9 cellular contexts compared by ENCODE assay signal in the genomic region with DNA sequence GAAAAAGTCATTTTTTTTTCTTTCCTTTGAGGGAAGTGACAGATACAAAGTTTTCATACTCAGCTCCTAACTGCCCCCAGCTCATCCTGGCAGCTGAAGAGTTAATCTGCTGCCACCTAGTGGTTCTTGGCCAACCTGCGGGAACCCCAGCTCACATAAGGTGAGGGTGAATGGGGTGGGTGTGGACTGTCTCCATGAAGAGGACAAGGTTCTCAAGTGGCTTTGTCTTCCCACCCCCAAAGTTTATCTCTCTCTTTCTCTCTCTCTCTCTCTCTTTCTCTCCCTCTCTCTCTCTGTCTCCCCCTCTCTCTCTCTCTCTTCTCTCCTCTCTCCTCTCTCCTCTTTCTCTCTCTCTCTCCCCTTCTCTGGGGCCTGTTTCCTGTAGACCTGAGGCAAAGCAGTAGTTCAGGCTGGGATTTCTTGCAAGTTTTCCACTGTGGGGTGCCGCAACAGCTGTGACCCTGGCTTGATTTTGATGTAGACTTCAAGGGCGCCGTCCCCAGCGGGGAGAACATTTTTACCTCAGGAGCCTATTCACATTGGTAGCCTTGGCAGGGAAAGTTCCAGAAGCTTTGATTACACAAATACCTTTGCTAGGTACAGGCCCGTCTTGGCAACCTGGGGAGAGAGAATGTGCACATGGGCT.
A peak's percentile ranks its signal among the peaks of the same experiment; 100 is the strongest.
DNase-seq lines count a peak whose midpoint lies in the region; ATAC-seq, FAIRE-seq and TF ChIP-seq lines count a peak whose summit lies in the region.
"Had no signal": no experiment of that assay in that cellular context is flagged by ENCODE, and none has a peak within 500 bp of the region (broad histone marks: within the 10 kb centered on the region; RNA-seq: fewer than 3 reads in every experiment).

No MANE protein-coding gene starts in this region.

- ATAC-seq in GM19452 (IDR thresholded peaks at IDR 0.05; ENCODE audit: unreplicated experiment): peak; percentile 95
- peak; percentile 96 for ATAC-seq in HG03565 (IDR thresholded peaks at IDR 0.05; ENCODE audit: unreplicated experiment)
- ATAC-seq in upper lobe of left lung (ENCODE audit: low FRiP score in 2 of 2): peak in 1 of 2 donors; percentile 61

- no peak overlapping the region for H3K27ac ChIP-seq in CD8-positive, alpha-beta memory T cell (ENCODE audit: low read depth, low read length)
- H3K27ac ChIP-seq in endothelial cell of umbilical vein (ENCODE audit: insufficient read depth, low read depth, low read length): no peak overlapping the region
- no peak overlapping the region for H3K27ac ChIP-seq in upper lobe of left lung

- CTCF ChIA-PET in CD8-positive, alpha-beta memory T cell (lab: Charles Lee): interaction anchor here (0.6 to 2.0 kb wide), 5 partner anchors 8 to 610 kb away, joined by 3 to 9 read pairs (median 4); no protein-coding TSS in a partner anchor
- CTCF ChIA-PET in activated CD4-positive, alpha-beta memory T cell treated with anti-CD3 and anti-CD28 coated beads for 36 hours (lab: Charles Lee): interaction anchor here (0.6 to 3.6 kb wide), 44 partner anchors 9 to 1624 kb away, joined by 3 to 37 read pairs (median 3); no protein-coding TSS in a partner anchor
- CTCF ChIA-PET in endothelial cell of umbilical vein (lab: Charles Lee): interaction anchor here (0.6 to 5.7 kb wide), 66 partner anchors 9 to 1624 kb away, joined by 3 to 110 read pairs (median 4); partner anchors contain the start of gene NFIA

- H3K4me3 ChIP-seq in CD8-positive, alpha-beta memory T cell (ENCODE audit: low read length): no peak overlapping the region
- H3K4me3 ChIP-seq in endothelial cell of umbilical vein (replicated peaks in 1 of 3; ENCODE audit: insufficient read depth in 1 of 3, low read depth in 1 of 3, low read length in 3 of 3) (no peak overlapping the region), upper lobe of left lung (no peak overlapping the region)

- H3K4me1 Mint-ChIP-seq in CD8-positive, alpha-beta memory T cell: no peaks in the 10 kb centered on the region
- no peaks in the 10 kb centered on the region for H3K4me1 Mint-ChIP-seq in activated CD4-positive, alpha-beta memory T cell treated with anti-CD3 and anti-CD28 coated beads for 36 hours (ENCODE audit: low read depth)
- H3K4me1 Mint-ChIP-seq in nephron: peaks cover 25% of the 10 kb centered on the region

- H3K79me2 ChIP-seq in endothelial cell of umbilical vein (ENCODE audit: control insufficient read depth, insufficient read depth, low read length): no peaks in the 10 kb centered on the region

- BruUV-seq in endothelial cell of umbilical vein (replicated peaks; lab: Mats Ljungman, UMichigan): no TSS peak

- H3K9me1 ChIP-seq in endothelial cell of umbilical vein (replicated peaks; ENCODE audit: control insufficient read depth, extremely low read depth, insufficient read depth, low read length): no peaks in the 10 kb centered on the region

- FAIRE-seq in endothelial cell of umbilical vein (lab: Jason Lieb, UNC): peak; percentile 91
- FAIRE-seq: TTC549 had no signal

- no peaks in the 10 kb centered on the region for H4K20me1 ChIP-seq in endothelial cell of umbilical vein (replicated peaks; ENCODE audit: control insufficient read depth, extremely low read depth, insufficient read depth, low read length)

- H3K27me3 ChIP-seq in CD8-positive, alpha-beta memory T cell (ENCODE audit: insufficient read depth, low read length, poor library complexity, severe bottlenecking): peaks cover 5% of the 10 kb centered on the region
- H3K27me3 ChIP-seq in endothelial cell of umbilical vein (ENCODE audit: control insufficient read depth in 2 of 2, insufficient read depth in 2 of 2, low read length in 2 of 2): peaks cover 0 to 2% of the 10 kb centered on the region in 2 experiments
- H3K27me3 ChIP-seq in upper lobe of left lung: no peaks in the 10 kb centered on the region

- TF ChIP-seq POLR2A in endothelial cell of umbilical vein (IDR thresholded peaks at IDR 0.05; ENCODE audit: low read depth, low read length) (no peak), upper lobe of left lung (IDR thresholded peaks at IDR 0.05) (no peak)

- TF ChIP-seq CTCF in endothelial cell of umbilical vein (IDR thresholded peaks at IDR 0.05; ENCODE audit: extremely low read depth in 1 of 2, insufficient read depth in 1 of 2, low read depth in 1 of 2, low read length in 2 of 2) (peak; percentile 83 to 86), nephron (IDR thresholded peaks at IDR 0.05; ENCODE audit: unreplicated experiment in 3 of 3) (peak; percentile 64 to 85 (median 75)), upper lobe of left lung (IDR thresholded peaks at IDR 0.05) (peak in 5 of 6 experiments; percentile 45 to 56 (median 50))

- no peaks in the 10 kb centered on the region for H3K4me1 ChIP-seq in CD8-positive, alpha-beta memory T cell (ENCODE audit: insufficient read depth, low read length)
- H3K4me1 ChIP-seq in endothelial cell of umbilical vein (ENCODE audit: control insufficient read depth, extremely low read depth, insufficient read depth, low read length): no peaks in the 10 kb centered on the region
- no peaks in the 10 kb centered on the region for H3K4me1 ChIP-seq in upper lobe of left lung

- POLR2A ChIA-PET in CD8-positive, alpha-beta memory T cell (lab: Charles Lee): no interaction called here
- POLR2A ChIA-PET in activated CD4-positive, alpha-beta memory T cell treated with anti-CD3 and anti-CD28 coated beads for 36 hours (lab: Charles Lee): no interaction called here
- POLR2A ChIA-PET in endothelial cell of umbilical vein (lab: Charles Lee): interaction anchor here (0.5 to 1.1 kb wide), 2 partner anchors 610 to 741 kb away, joined by 4 to 5 read pairs; no protein-coding TSS in a partner anchor

- no peak overlapping the region for H3K27ac Mint-ChIP-seq in CD8-positive, alpha-beta memory T cell
- H3K27ac Mint-ChIP-seq in activated CD4-positive, alpha-beta memory T cell treated with anti-CD3 and anti-CD28 coated beads for 36 hours: no peak overlapping the region
- peak overlapping the region; percentile 66 to 88 (median 77) for H3K27ac Mint-ChIP-seq in nephron

- H3K9ac ChIP-seq in endothelial cell of umbilical vein (replicated peaks; ENCODE audit: extremely low read depth, insufficient read depth, low read length): no peak overlapping the region

- no peak for TF ChIP-seq EP300 in upper lobe of left lung (IDR thresholded peaks at IDR 0.05)

- H3K9me3 ChIP-seq in CD8-positive, alpha-beta memory T cell (ENCODE audit: low read length): no peaks in the 10 kb centered on the region
- H3K9me3 ChIP-seq in endothelial cell of umbilical vein (replicated peaks; ENCODE audit: control insufficient read depth, insufficient read depth, low read length) (no peaks in the 10 kb centered on the region), upper lobe of left lung (no peaks in the 10 kb centered on the region)

- no peaks in the 10 kb centered on the region for H3K36me3 ChIP-seq in CD8-positive, alpha-beta memory T cell (ENCODE audit: insufficient read depth, low read length)
- H3K36me3 ChIP-seq in endothelial cell of umbilical vein (ENCODE audit: control insufficient read depth in 2 of 2, extremely low read depth in 1 of 2, insufficient read depth in 2 of 2, low read length in 2 of 2) (no peaks in the 10 kb centered on the region), upper lobe of left lung (no peaks in the 10 kb centered on the region)

- WGBS in upper lobe of left lung, 2 donors: 55 to 56% methylated on average over 6 of the region's 6 CpGs

- DNase-seq in CD8-positive, alpha-beta memory T cell: peak; percentile 4 to 55 (median 10)
- peak; percentile 51 for DNase-seq in NCI-H748 treated with DMSO at 0.1 percent for 48 hours (lab: John Stamatoyannopoulos, UW)
- peak; percentile 79 for DNase-seq in activated CD4-positive, alpha-beta memory T cell treated with anti-CD3 and anti-CD28 coated beads for 36 hours
- DNase-seq in endothelial cell of umbilical vein (ENCODE audit: low read depth, low spot score): peak; percentile 69
- DNase-seq in upper lobe of left lung: peak in 1 of 2 donors; percentile 44

- no peaks in the 10 kb centered on the region for H3K36me3 Mint-ChIP-seq in CD8-positive, alpha-beta memory T cell
- H3K36me3 Mint-ChIP-seq in activated CD4-positive, alpha-beta memory T cell treated with anti-CD3 and anti-CD28 coated beads for 36 hours: no peaks in the 10 kb centered on the region
- no peaks in the 10 kb centered on the region for H3K36me3 Mint-ChIP-seq in nephron (ENCODE audit: low read depth)

- intact Hi-C loops in activated CD4-positive, alpha-beta memory T cell treated with anti-CD3 and anti-CD28 coated beads for 36 hours (cut with micrococcal nuclease): loop anchor here (2.0 to 5.0 kb wide), 4 partner anchors 263 to 742 kb away; no protein-coding TSS in a partner anchor
- intact Hi-C loops in endothelial cell of umbilical vein (cut with micrococcal nuclease): loop anchor here (1.0 to 10.0 kb wide), 13 partner anchors 52 to 1614 kb away; no protein-coding TSS in a partner anchor

- no peak overlapping the region for H3K4me3 Mint-ChIP-seq in CD8-positive, alpha-beta memory T cell
- H3K4me3 Mint-ChIP-seq in activated CD4-positive, alpha-beta memory T cell treated with anti-CD3 and anti-CD28 coated beads for 36 hours: no peak overlapping the region
- no peak overlapping the region for H3K4me3 Mint-ChIP-seq in nephron

- H3K27me3 Mint-ChIP-seq in CD8-positive, alpha-beta memory T cell: peaks cover 12 to 22% of the 10 kb centered on the region in 2 donors
- peaks cover 6% of the 10 kb centered on the region for H3K27me3 Mint-ChIP-seq in activated CD4-positive, alpha-beta memory T cell treated with anti-CD3 and anti-CD28 coated beads for 36 hours
- peaks cover 7% of the 10 kb centered on the region for H3K27me3 Mint-ChIP-seq in nephron (ENCODE audit: low read depth)

- no peak overlapping the region for H3K4me2 ChIP-seq in endothelial cell of umbilical vein (ENCODE audit: insufficient read depth, low read length)

- dilution Hi-C loops in endothelial cell of umbilical vein (cut with MboI; ENCODE audit: extremely low pct_ligation_motif_present, low sequenced_read_pairs): no loop called here

- no peaks in the 10 kb centered on the region for H3K9me3 Mint-ChIP-seq in CD8-positive, alpha-beta memory T cell
- H3K9me3 Mint-ChIP-seq in activated CD4-positive, alpha-beta memory T cell treated with anti-CD3 and anti-CD28 coated beads for 36 hours: no peaks in the 10 kb centered on the region
- H3K9me3 Mint-ChIP-seq in nephron: peaks cover 2% of the 10 kb centered on the region

- no peak overlapping the region for H2AFZ ChIP-seq in endothelial cell of umbilical vein (ENCODE audit: low read depth, low read length)

TF ChIP-seq in endothelial cell of umbilical vein, 7 proteins besides CTCF, POLR2A, EP300 and RAD21 (continues in another document):
- TF ChIP-seq MYC (IDR thresholded peaks at IDR 0.05; ENCODE audit: low read depth, low read length): no peak
- no peak for TF ChIP-seq MAX (IDR thresholded peaks at IDR 0.05; ENCODE audit: insufficient read depth, insufficient read length)
- no peak for TF ChIP-seq JUN (IDR thresholded peaks at IDR 0.05; ENCODE audit: borderline replicate concordance, insufficient read depth, insufficient read length, low read depth)
- no peak for TF ChIP-seq FOS (IDR thresholded peaks at IDR 0.05; ENCODE audit: borderline replicate concordance, insufficient read depth, low read length)

Comparison
In these comparisons a context has a peak if more than half of its experiments do, and no peak if none do; other contexts are left out.
1. H3K27ac Mint-ChIP-seq: peak in nephron (3 of 3); none in CD8-positive, alpha-beta memory T cell (0 of 8) and activated CD4-positive, alpha-beta memory T cell treated with anti-CD3 and anti-CD28 coated beads for 36 hours (single experiment).
2. Peak in every context shown above with its lines, with median percentiles within 50 percentile points of each other: CTCF ChIP-seq.